ENCODE assay signal across 8 cellular contexts in genomic region chr14:105398044-105398725, GRCh38.
DNase-seq lines count a peak whose midpoint lies in the region; ATAC-seq and TF ChIP-seq lines count a peak whose summit lies in the region.

Gene TEX22, plus strand, starts transcription at chr14:105398538. Its CDS starts 803 bp downstream, at chr14:105399341.

- H3K9me3 Mint-ChIP-seq in nephron progenitor cell = peaks cover 47% of the 10 kb centered on the region

- peak within 1 kb of the TSS; percentile 82 for H3K4me3 Mint-ChIP-seq in nephron progenitor cell

- in situ Hi-C loops in KBM-7 (cut with MboI; ENCODE audit: low pct_unique_long_range_greater_than_20kb, low sequenced_read_pairs) = no loop called here

- H3K36me3 Mint-ChIP-seq in nephron progenitor cell (ENCODE audit: low read depth) = peaks cover 49% of the 10 kb centered on the region

- H3K4me1 Mint-ChIP-seq in nephron progenitor cell = peaks cover 14% of the 10 kb centered on the region

- DNase-seq in DMS 273 (lab: John Stamatoyannopoulos, UW; ENCODE audit: unreplicated experiment) (peak; percentile 93), KBM-7 (peak; percentile 86), RKO (ENCODE audit: low spot score) (peak; percentile 85), fibroblast of peridontal ligament (ENCODE audit: extremely low read depth) (peak; percentile 67), nephron progenitor cell (peak; percentile 94)
- peak; percentile 81 to 86 for DNase-seq in activated T-helper 1 cell treated with anti-CD3 and anti-CD28 coated beads, Interleukin-2, amount 50 U/mL, for 16 hours (ENCODE audit: low read depth in 1 of 2, low spot score in 1 of 2)
- DNase-seq in stimulated activated naive CD8-positive, alpha-beta T cell treated with anti-CD3 and anti-CD28 coated beads, Interleukin-15, Interleukin-2, amounts not matched to agents 100 U/mL and 50 U/mL, for 24 hours = peak; percentile 99

- H3K27me3 Mint-ChIP-seq in nephron progenitor cell (ENCODE audit: low read depth, poor library complexity) = no peaks in the 10 kb centered on the region

- TF ChIP-seq CTCF in nephron progenitor cell (IDR thresholded peaks at IDR 0.05) = no peak

- ATAC-seq in GM21529 (IDR thresholded peaks at IDR 0.05; ENCODE audit: unreplicated experiment) = peak; percentile 83
- peak; percentile 86 for ATAC-seq in stimulated activated naive CD8-positive, alpha-beta T cell treated with anti-CD3 and anti-CD28 coated beads, Interleukin-15, Interleukin-2, amounts not matched to agents 100 U/mL and 50 U/mL, for 24 hours

- H3K27ac Mint-ChIP-seq in nephron progenitor cell = no peak within 1 kb of the TSS

Comparison
In these comparisons a context has a peak if more than half of its experiments do, and no peak if none do; other contexts are left out.
1. Peak in every context shown above with its lines: DNase-seq and ATAC-seq.